Comparison of ENCODE assay signal across 1 cellular context in genomic region chr5:7202846-7203245, GRCh38.
A peak's percentile ranks its signal among the peaks of the same experiment; 100 is the strongest.
TF ChIP-seq lines count a peak whose summit lies in the region.

No MANE protein-coding gene starts in this region.

TF ChIP-seq in HEK293, 187 proteins besides CTCF, POLR2A, EP300 and RAD21 (continued from another document and continues in another):
- TF ChIP-seq PRDM2 (tag by site-specific recombination; IDR thresholded peaks at IDR 0.05; ENCODE audit: borderline replicate concordance) (no peak), ZBTB17 (tag by site-specific recombination; IDR thresholded peaks at IDR 0.05) (no peak), MYNN (tag by site-specific recombination; IDR thresholded peaks at IDR 0.05; ENCODE audit: borderline replicate concordance) (no peak), ZEB2 (tag by site-specific recombination; IDR thresholded peaks at IDR 0.05) (no peak), GFI1B (tag by site-specific recombination; IDR thresholded peaks at IDR 0.05) (no peak), ZNF791 (tag by site-specific recombination; IDR thresholded peaks at IDR 0.05) (no peak), ZNF521 (tag by site-specific recombination; IDR thresholded peaks at IDR 0.05) (no peak), RBAK (tag by site-specific recombination; IDR thresholded peaks at IDR 0.05) (no peak), ZBTB10 (tag by site-specific recombination; IDR thresholded peaks at IDR 0.05) (no peak), ZNF362 (tag by site-specific recombination; IDR thresholded peaks at IDR 0.05) (no peak), ZNF175 (tag by site-specific recombination; IDR thresholded peaks at IDR 0.05) (no peak), ZNF202 (tag by site-specific recombination; IDR thresholded peaks at IDR 0.05; ENCODE audit: borderline replicate concordance) (peak; percentile 80; the same call in 1 of the 2 replicates), ZBTB7A (tag by site-specific recombination; IDR thresholded peaks at IDR 0.05; ENCODE audit: low read depth) (no peak), ZNF354C (tag by site-specific recombination; IDR thresholded peaks at IDR 0.05; ENCODE audit: borderline replicate concordance, low read depth) (no peak), ZNF629 (tag by site-specific recombination; IDR thresholded peaks at IDR 0.05) (no peak), BCL11A (tag by site-specific recombination; IDR thresholded peaks at IDR 0.05; ENCODE audit: low read depth) (no peak), MZF1 (tag by site-specific recombination; IDR thresholded peaks at IDR 0.05; ENCODE audit: borderline replicate concordance) (no peak), ZNF555 (tag by site-specific recombination; conservative IDR thresholded peaks at IDR 0.05) (peak; percentile 57), ZBTB1 (tag by site-specific recombination; IDR thresholded peaks at IDR 0.05) (no peak), ZNF148 (tag by site-specific recombination; IDR thresholded peaks at IDR 0.05; ENCODE audit: borderline replicate concordance) (no peak), ZNF394 (tag by site-specific recombination; IDR thresholded peaks at IDR 0.05; ENCODE audit: borderline replicate concordance) (peak; percentile 64; the same call in 1 of the 2 replicates), SCRT1 (tag by site-specific recombination; IDR thresholded peaks at IDR 0.05; ENCODE audit: borderline replicate concordance) (no peak), SP2 (tag by site-specific recombination; IDR thresholded peaks at IDR 0.05) (no peak), ZNF350 (tag by site-specific recombination; IDR thresholded peaks at IDR 0.05) (no peak), ZNF558 (tag by site-specific recombination; IDR thresholded peaks at IDR 0.05) (no peak), ZNF2 (tag by site-specific recombination; IDR thresholded peaks at IDR 0.05) (no peak), ZNF214 (tag by site-specific recombination; IDR thresholded peaks at IDR 0.05; ENCODE audit: borderline replicate concordance) (no peak), ZBTB8A (tag by site-specific recombination; IDR thresholded peaks at IDR 0.05) (peak; percentile 19; the same call in 1 of the 2 replicates), SP7 (tag by site-specific recombination; IDR thresholded peaks at IDR 0.05) (no peak), GLIS2 (tag by site-specific recombination; IDR thresholded peaks at IDR 0.05) (no peak), YY2 (tag by site-specific recombination; IDR thresholded peaks at IDR 0.05) (no peak), KLF10 (tag by site-specific recombination; IDR thresholded peaks at IDR 0.05) (no peak), ZNF501 (tag by site-specific recombination; IDR thresholded peaks at IDR 0.05) (no peak), ZNF610 (tag by site-specific recombination; IDR thresholded peaks at IDR 0.05; ENCODE audit: borderline replicate concordance) (no peak), ZNF138 (tag by site-specific recombination; IDR thresholded peaks at IDR 0.05; ENCODE audit: borderline replicate concordance) (no peak), ZNF654 (tag by site-specific recombination; IDR thresholded peaks at IDR 0.05; ENCODE audit: low read depth) (0 out of 2 replicates have a peak, but pooled peaks have one; percentile 18), ZNF658 (tag by site-specific recombination; IDR thresholded peaks at IDR 0.05) (no peak), KLF16 (tag by site-specific recombination; IDR thresholded peaks at IDR 0.05) (no peak), ZNF140 (tag by site-specific recombination; IDR thresholded peaks at IDR 0.05) (peak; percentile 32; the same call in 1 of the 2 replicates), ZNF426 (tag by site-specific recombination; IDR thresholded peaks at IDR 0.05) (peak; percentile 47), FEZF1 (tag by site-specific recombination; IDR thresholded peaks at IDR 0.05) (no peak), ZNF335 (tag by site-specific recombination; conservative IDR thresholded peaks at IDR 0.05) (no peak), ZNF223 (tag by site-specific recombination; IDR thresholded peaks at IDR 0.05) (no peak)
- TF ChIP-seq, protein P1, sequence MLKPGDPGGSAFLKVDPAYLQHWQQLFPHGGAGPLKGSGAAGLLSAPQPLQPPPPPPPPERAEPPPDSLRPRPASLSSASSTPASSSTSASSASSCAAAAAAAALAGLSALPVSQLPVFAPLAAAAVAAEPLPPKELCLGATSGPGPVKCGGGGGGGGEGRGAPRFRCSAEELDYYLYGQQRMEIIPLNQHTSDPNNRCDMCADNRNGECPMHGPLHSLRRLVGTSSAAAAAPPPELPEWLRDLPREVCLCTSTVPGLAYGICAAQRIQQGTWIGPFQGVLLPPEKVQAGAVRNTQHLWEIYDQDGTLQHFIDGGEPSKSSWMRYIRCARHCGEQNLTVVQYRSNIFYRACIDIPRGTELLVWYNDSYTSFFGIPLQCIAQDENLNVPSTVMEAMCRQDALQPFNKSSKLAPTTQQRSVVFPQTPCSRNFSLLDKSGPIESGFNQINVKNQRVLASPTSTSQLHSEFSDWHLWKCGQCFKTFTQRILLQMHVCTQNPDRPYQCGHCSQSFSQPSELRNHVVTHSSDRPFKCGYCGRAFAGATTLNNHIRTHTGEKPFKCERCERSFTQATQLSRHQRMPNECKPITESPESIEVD (tag by site-specific recombination; IDR thresholded peaks at IDR 0.05): no peak
- TF ChIP-seq, protein P2, sequence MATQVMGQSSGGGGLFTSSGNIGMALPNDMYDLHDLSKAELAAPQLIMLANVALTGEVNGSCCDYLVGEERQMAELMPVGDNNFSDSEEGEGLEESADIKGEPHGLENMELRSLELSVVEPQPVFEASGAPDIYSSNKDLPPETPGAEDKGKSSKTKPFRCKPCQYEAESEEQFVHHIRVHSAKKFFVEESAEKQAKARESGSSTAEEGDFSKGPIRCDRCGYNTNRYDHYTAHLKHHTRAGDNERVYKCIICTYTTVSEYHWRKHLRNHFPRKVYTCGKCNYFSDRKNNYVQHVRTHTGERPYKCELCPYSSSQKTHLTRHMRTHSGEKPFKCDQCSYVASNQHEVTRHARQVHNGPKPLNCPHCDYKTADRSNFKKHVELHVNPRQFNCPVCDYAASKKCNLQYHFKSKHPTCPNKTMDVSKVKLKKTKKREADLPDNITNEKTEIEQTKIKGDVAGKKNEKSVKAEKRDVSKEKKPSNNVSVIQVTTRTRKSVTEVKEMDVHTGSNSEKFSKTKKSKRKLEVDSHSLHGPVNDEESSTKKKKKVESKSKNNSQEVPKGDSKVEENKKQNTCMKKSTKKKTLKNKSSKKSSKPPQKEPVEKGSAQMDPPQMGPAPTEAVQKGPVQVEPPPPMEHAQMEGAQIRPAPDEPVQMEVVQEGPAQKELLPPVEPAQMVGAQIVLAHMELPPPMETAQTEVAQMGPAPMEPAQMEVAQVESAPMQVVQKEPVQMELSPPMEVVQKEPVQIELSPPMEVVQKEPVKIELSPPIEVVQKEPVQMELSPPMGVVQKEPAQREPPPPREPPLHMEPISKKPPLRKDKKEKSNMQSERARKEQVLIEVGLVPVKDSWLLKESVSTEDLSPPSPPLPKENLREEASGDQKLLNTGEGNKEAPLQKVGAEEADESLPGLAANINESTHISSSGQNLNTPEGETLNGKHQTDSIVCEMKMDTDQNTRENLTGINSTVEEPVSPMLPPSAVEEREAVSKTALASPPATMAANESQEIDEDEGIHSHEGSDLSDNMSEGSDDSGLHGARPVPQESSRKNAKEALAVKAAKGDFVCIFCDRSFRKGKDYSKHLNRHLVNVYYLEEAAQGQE (tag by site-specific recombination; IDR thresholded peaks at IDR 0.05): peak; percentile 24; the same call in 1 of the 2 replicates
- TF ChIP-seq, protein P3, sequence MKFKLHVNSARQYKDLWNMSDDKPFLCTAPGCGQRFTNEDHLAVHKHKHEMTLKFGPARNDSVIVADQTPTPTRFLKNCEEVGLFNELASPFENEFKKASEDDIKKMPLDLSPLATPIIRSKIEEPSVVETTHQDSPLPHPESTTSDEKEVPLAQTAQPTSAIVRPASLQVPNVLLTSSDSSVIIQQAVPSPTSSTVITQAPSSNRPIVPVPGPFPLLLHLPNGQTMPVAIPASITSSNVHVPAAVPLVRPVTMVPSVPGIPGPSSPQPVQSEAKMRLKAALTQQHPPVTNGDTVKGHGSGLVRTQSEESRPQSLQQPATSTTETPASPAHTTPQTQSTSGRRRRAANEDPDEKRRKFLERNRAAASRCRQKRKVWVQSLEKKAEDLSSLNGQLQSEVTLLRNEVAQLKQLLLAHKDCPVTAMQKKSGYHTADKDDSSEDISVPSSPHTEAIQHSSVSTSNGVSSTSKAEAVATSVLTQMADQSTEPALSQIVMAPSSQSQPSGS (tag by site-specific recombination; IDR thresholded peaks at IDR 0.05; ENCODE audit: low read depth): no peak
